Comparison of ENCODE assay signal across 8 cellular contexts in the genomic region with DNA sequence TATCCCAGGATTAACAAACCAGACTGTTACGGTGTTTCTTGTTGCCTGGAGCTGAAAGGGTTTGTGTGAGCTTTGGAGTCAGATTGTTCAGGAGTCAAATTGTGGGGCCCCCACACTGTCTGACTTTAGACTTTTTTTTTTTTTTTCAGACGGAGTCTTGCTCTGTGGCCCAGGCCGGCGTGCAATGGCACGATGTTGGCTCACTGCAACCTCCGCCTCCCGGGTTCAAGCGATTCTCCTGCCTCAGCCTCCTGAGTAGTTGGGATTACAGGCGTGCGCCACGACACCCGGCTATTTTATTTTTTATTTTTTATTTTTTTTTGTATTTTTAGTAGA. TPM values are rescaled to one million over a fixed set of nuclear protein-coding genes. Genes with fewer than 3 reads are reported as not detected.
A peak's percentile ranks its signal among the peaks of the same experiment; 100 is the strongest.
DNase-seq lines count a peak whose midpoint lies in the region; ATAC-seq, FAIRE-seq and TF ChIP-seq lines count a peak whose summit lies in the region.

No MANE protein-coding gene starts in this region.

- H3K36me3 ChIP-seq in bronchial epithelial cell (ENCODE audit: control insufficient read depth, insufficient read depth, low read length), result peaks cover 11% of the 10 kb centered on the region
- peaks cover 15 to 27% of the 10 kb centered on the region in 2 donors for H3K36me3 ChIP-seq in mucosa of rectum (ENCODE audit: control insufficient read depth in 2 of 2, insufficient read depth in 2 of 2, low read length in 2 of 2)

- TF ChIP-seq CTCF in bronchial epithelial cell (IDR thresholded peaks at IDR 0.05; ENCODE audit: insufficient read depth, low read length, severe bottlenecking), result no peak

- peak overlapping the region; percentile 73 for H3K4me3 ChIP-seq in bronchial epithelial cell (ENCODE audit: low read depth, low read length)
- H3K4me3 ChIP-seq in mucosa of rectum (ENCODE audit: low read length in 2 of 2), result peak overlapping the region; percentile 94 to 99

- in situ Hi-C loops in G401 (cut with HindIII; ENCODE audit: low sequenced_read_pairs), result no loop called here

- no peak for DNase-seq in stimulated activated naive CD8-positive, alpha-beta T cell treated with anti-CD3 and anti-CD28 coated beads, Interleukin-15, Interleukin-2, amounts not matched to agents 100 U/mL and 50 U/mL, for 24 hours
- no peak for DNase-seq in bronchial epithelial cell (ENCODE audit: low read depth)
- DNase-seq in NCI-H1092 treated with DMSO at 0.1 percent for 48 hours (lab: John Stamatoyannopoulos, UW), result no peak
- no peak for DNase-seq in G401 (ENCODE audit: low spot score)
- no peak for DNase-seq in NK-92 treated with Interleukin-12 subunit alpha and Interleukin-12 subunit beta, amount 100 ng/mL, for 24 hours (lab: John Stamatoyannopoulos, UW)

- H3K36me3 Mint-ChIP-seq in stimulated activated naive CD8-positive, alpha-beta T cell treated with anti-CD3 and anti-CD28 coated beads, Interleukin-15, Interleukin-2, amounts not matched to agents 100 ng/mL and 50 ng/mL, for 24 hours (ENCODE audit: low read depth), result peaks cover 40% of the 10 kb centered on the region

- H3K9me3 Mint-ChIP-seq in stimulated activated naive CD8-positive, alpha-beta T cell treated with anti-CD3 and anti-CD28 coated beads, Interleukin-15, Interleukin-2, amounts not matched to agents 100 ng/mL and 50 ng/mL, for 24 hours, result no peaks in the 10 kb centered on the region

- no peaks in the 10 kb centered on the region for H3K9me3 ChIP-seq in mucosa of rectum (ENCODE audit: control insufficient read depth in 2 of 2, low read length in 2 of 2)

- peaks cover 33% of the 10 kb centered on the region for H3K4me1 Mint-ChIP-seq in stimulated activated naive CD8-positive, alpha-beta T cell treated with anti-CD3 and anti-CD28 coated beads, Interleukin-15, Interleukin-2, amounts not matched to agents 100 ng/mL and 50 ng/mL, for 24 hours (ENCODE audit: low read depth)

- peaks cover 9 to 11% of the 10 kb centered on the region in 2 donors for H3K4me1 ChIP-seq in mucosa of rectum (ENCODE audit: control insufficient read depth in 2 of 2, insufficient read depth in 2 of 2, low read length in 2 of 2)

- FAIRE-seq in bronchial epithelial cell (lab: Jason Lieb, UNC), result no peak

- H3K27me3 Mint-ChIP-seq in stimulated activated naive CD8-positive, alpha-beta T cell treated with anti-CD3 and anti-CD28 coated beads, Interleukin-15, Interleukin-2, amounts not matched to agents 100 ng/mL and 50 ng/mL, for 24 hours, result no peaks in the 10 kb centered on the region

- no peak overlapping the region for H3K27ac ChIP-seq in mucosa of rectum (ENCODE audit: low read depth in 2 of 2, low read length in 2 of 2)

- H3K27me3 ChIP-seq in bronchial epithelial cell (ENCODE audit: control insufficient read depth, insufficient read depth, low read length) (no peaks in the 10 kb centered on the region), mucosa of rectum (ENCODE audit: control insufficient read depth in 2 of 2, insufficient read depth in 2 of 2, low read length in 2 of 2) (no peaks in the 10 kb centered on the region)

- peak overlapping the region; percentile 98 for H3K4me3 Mint-ChIP-seq in stimulated activated naive CD8-positive, alpha-beta T cell treated with anti-CD3 and anti-CD28 coated beads, Interleukin-15, Interleukin-2, amounts not matched to agents 100 ng/mL and 50 ng/mL, for 24 hours

- no peak for ATAC-seq in stimulated activated naive CD8-positive, alpha-beta T cell treated with anti-CD3 and anti-CD28 coated beads, Interleukin-15, Interleukin-2, amounts not matched to agents 100 U/mL and 50 U/mL, for 24 hours
- no peak for ATAC-seq in HG02798 (IDR thresholded peaks at IDR 0.05; ENCODE audit: poor library complexity, unreplicated experiment)

- peak overlapping the region; percentile 99 for H3K27ac Mint-ChIP-seq in stimulated activated naive CD8-positive, alpha-beta T cell treated with anti-CD3 and anti-CD28 coated beads, Interleukin-15, Interleukin-2, amounts not matched to agents 100 ng/mL and 50 ng/mL, for 24 hours

- peak overlapping the region; percentile 76 to 93 for H3K9ac ChIP-seq in mucosa of rectum (ENCODE audit: low read depth in 1 of 2, low read length in 2 of 2)

RNA-seq across cellular contexts. Expression of gene TSFM, which starts 0.8 kb away (rescaled TPM):
- 15.7 and 17.9 TPM in 2 replicates for total RNA-seq in bronchial epithelial cell
- 73.7 and 75.2 TPM in 2 replicates for total RNA-seq in G401 (2014; rRNA removed; shearing (Covaris generic))

RNA-seq across cellular contexts. Expression of gene EEF1AKMT3, which starts 11.0 kb away (rescaled TPM):
- 4.5 and 7.1 TPM in 2 replicates for total RNA-seq in bronchial epithelial cell
- 5.1 and 7.0 TPM in 2 replicates for total RNA-seq in G401 (2014; rRNA removed; shearing (Covaris generic))

RNA-seq across cellular contexts. Expression of gene METTL1, which starts 11.5 kb away (rescaled TPM):
- total RNA-seq in bronchial epithelial cell, result 2.8 and 5.8 TPM in 2 replicates
- 15.6 and 30.1 TPM in 2 replicates for total RNA-seq in G401 (2014; rRNA removed; shearing (Covaris generic))

RNA-seq across cellular contexts. Expression of gene CYP27B1, which starts 16.6 kb away (rescaled TPM):
- total RNA-seq in bronchial epithelial cell, result 0.77 and 3.9 TPM in 2 replicates
- total RNA-seq in G401 (2014; rRNA removed; shearing (Covaris generic)), result 0.18 and 3.9 TPM in 2 replicates

RNA-seq across cellular contexts. Expression of gene MARCHF9, which starts 28.5 kb away (rescaled TPM):
- total RNA-seq in bronchial epithelial cell, result 6.3 and 8.1 TPM in 2 replicates
- 7.2 and 14.2 TPM in 2 replicates for total RNA-seq in G401 (2014; rRNA removed; shearing (Covaris generic))
